Comparison of ENCODE assay signal across 11 cellular contexts in the genomic region with DNA sequence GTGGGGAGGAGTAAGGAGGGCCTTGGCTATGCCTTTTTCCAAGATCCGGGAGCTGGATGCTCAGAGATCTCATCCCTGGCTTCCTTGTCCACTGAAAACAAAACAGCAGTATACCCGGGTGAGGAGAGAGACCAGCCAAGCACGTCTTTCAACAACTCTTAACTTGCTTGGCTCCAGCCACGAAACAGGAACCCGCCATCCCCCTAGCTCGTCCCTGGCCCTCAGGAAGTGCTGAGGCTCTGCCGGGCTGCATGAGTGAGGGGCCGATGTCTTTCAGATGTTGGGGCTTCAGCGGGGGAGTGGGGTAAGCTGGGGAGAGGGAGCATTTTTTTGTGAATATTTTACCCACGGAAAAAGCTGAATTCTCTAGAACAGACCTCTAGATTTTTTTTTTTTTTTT.
A peak's percentile ranks its signal among the peaks of the same experiment; 100 is the strongest.
DNase-seq lines count a peak whose midpoint lies in the region; ATAC-seq and TF ChIP-seq lines count a peak whose summit lies in the region.
"Had no signal": no experiment of that assay in that cellular context is flagged by ENCODE, and none has a peak within 500 bp of the region (broad histone marks: within the 10 kb centered on the region; RNA-seq: fewer than 3 reads in every experiment).

No MANE protein-coding gene starts in this region.

- H3K27me3 ChIP-seq in heart right ventricle, result no peaks in the 10 kb centered on the region
- no peaks in the 10 kb centered on the region for H3K27me3 ChIP-seq in smooth muscle cell (ENCODE audit: low read depth)
- H3K27me3 ChIP-seq: body of pancreas had no signal

- H3K4me3 ChIP-seq in heart right ventricle, result no peak overlapping the region
- no peak overlapping the region for H3K4me3 ChIP-seq in smooth muscle cell
- H3K4me3 ChIP-seq: body of pancreas, K562 had no signal

- H2AFZ ChIP-seq in smooth muscle cell (ENCODE audit: low read depth), result peak overlapping the region; percentile 60

- intact Hi-C loops in heart right ventricle (cut with DNase I), result loop anchor here in 8 of 10 donors (5.0 to 10.0 kb wide), 7 partner anchors 42 to 489 kb away; a partner anchor contains a TSS

- 10 to 11% methylated on average over 10 of the region's 10 CpGs for WGBS in heart right ventricle, 2 donors
- WGBS in smooth muscle cell (ENCODE audit: low lambda C conversion rate), result 56% methylated on average over 10 of the region's 10 CpGs

- no peaks in the 10 kb centered on the region for H3F3A ChIP-seq in smooth muscle cell (ENCODE audit: low read depth)

- no peaks in the 10 kb centered on the region for H3K79me2 ChIP-seq in smooth muscle cell (ENCODE audit: low read depth)

- no peaks in the 10 kb centered on the region for H3K9me3 ChIP-seq in heart right ventricle
- H3K9me3 ChIP-seq in smooth muscle cell (replicated peaks; ENCODE audit: low read depth), result no peaks in the 10 kb centered on the region
- H3K9me3 ChIP-seq: body of pancreas had no signal

- H4K20me1 ChIP-seq in smooth muscle cell (ENCODE audit: low read depth), result no peaks in the 10 kb centered on the region

- H3K27ac ChIP-seq in heart right ventricle (peak overlapping the region in 9 of 10 donors; percentile 50 to 76 (median 70)), smooth muscle cell (ENCODE audit: low read depth) (no peak overlapping the region)

- H3K4me2 ChIP-seq in smooth muscle cell, result no peak overlapping the region

- DNase-seq in GM03348 (ENCODE audit: low spot score), result peak; percentile 78
- DNase-seq in heart right ventricle, result no peak
- no peak for DNase-seq in smooth muscle cell (lab: John Stamatoyannopoulos, UW; ENCODE audit: unreplicated experiment)
- DNase-seq in RKO (ENCODE audit: low spot score), result no peak
- DNase-seq in GM19240 (ENCODE audit: insufficient read length, low spot score), result no peak
- no peak for DNase-seq in stimulated activated naive CD4-positive, alpha-beta T cell (lab: John Stamatoyannopoulos, UW)
- DNase-seq: activated CD4-positive, alpha-beta T cell treated with anti-CD3 and anti-CD28 coated beads, Interleukin-2, amount 10 ng/mL, durations not matched to agents 7 days and 5 days; body of pancreas had no signal

- H3K4me1 ChIP-seq in heart right ventricle (peaks cover 40 to 78% (median 71%) of the 10 kb centered on the region in 9 donors), smooth muscle cell (ENCODE audit: low read depth) (peaks cover 3% of the 10 kb centered on the region)
- H3K4me1 ChIP-seq: body of pancreas had no signal

- no peak overlapping the region for H3K9ac ChIP-seq in smooth muscle cell (ENCODE audit: low read depth)

- ATAC-seq in SK-N-SH treated with all-trans-retinoic acid at 6 μM for 48 hours (peak; percentile 37), heart right ventricle (peak; percentile 5 to 44 (median 28)), HG02571 (IDR thresholded peaks at IDR 0.05; ENCODE audit: unreplicated experiment) (no peak)

- no peaks in the 10 kb centered on the region for H3K36me3 ChIP-seq in heart right ventricle
- H3K36me3 ChIP-seq in smooth muscle cell (ENCODE audit: low read depth), result no peaks in the 10 kb centered on the region

- TF ChIP-seq CTCF in heart right ventricle (IDR thresholded peaks at IDR 0.05) (no peak), smooth muscle cell (IDR thresholded peaks at IDR 0.05; ENCODE audit: borderline replicate concordance, insufficient read depth, poor library complexity, severe bottlenecking) (no peak)

TF ChIP-seq in SK-N-SH treated with all-trans-retinoic acid at 6 μM for 48 hours, 23 proteins besides CTCF, POLR2A, EP300 and RAD21:
- TF ChIP-seq ESRRG (CRISPR knock-in tag; IDR thresholded peaks at IDR 0.05) (no peak), TOX (CRISPR knock-in tag; IDR thresholded peaks at IDR 0.05; ENCODE audit: borderline replicate concordance) (no peak), ZNF8 (CRISPR knock-in tag; IDR thresholded peaks at IDR 0.05) (no peak), ARNTL (CRISPR knock-in tag; IDR thresholded peaks at IDR 0.05; ENCODE audit: borderline replicate concordance, low read depth) (no peak), ZC3H10 (CRISPR knock-in tag; IDR thresholded peaks at IDR 0.05) (no peak), GLIS3 (CRISPR knock-in tag; IDR thresholded peaks at IDR 0.05) (no peak), ISL1 (CRISPR knock-in tag; IDR thresholded peaks at IDR 0.05) (no peak), PPARA (CRISPR knock-in tag; IDR thresholded peaks at IDR 0.05; ENCODE audit: borderline replicate concordance) (no peak), ZFP30 (CRISPR knock-in tag; IDR thresholded peaks at IDR 0.05) (no peak), ZNF565 (CRISPR knock-in tag; conservative IDR thresholded peaks at IDR 0.05; ENCODE audit: low read depth) (no peak)
- TF ChIP-seq, protein P1, sequence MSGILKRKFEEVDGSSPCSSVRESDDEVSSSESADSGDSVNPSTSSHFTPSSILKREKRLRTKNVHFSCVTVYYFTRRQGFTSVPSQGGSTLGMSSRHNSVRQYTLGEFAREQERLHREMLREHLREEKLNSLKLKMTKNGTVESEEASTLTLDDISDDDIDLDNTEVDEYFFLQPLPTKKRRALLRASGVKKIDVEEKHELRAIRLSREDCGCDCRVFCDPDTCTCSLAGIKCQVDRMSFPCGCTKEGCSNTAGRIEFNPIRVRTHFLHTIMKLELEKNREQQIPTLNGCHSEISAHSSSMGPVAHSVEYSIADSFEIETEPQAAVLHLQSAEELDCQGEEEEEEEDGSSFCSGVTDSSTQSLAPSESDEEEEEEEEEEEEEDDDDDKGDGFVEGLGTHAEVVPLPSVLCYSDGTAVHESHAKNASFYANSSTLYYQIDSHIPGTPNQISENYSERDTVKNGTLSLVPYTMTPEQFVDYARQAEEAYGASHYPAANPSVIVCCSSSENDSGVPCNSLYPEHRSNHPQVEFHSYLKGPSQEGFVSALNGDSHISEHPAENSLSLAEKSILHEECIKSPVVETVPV (CRISPR knock-in tag; IDR thresholded peaks at IDR 0.05), result no peak
- TF ChIP-seq, protein P2, sequence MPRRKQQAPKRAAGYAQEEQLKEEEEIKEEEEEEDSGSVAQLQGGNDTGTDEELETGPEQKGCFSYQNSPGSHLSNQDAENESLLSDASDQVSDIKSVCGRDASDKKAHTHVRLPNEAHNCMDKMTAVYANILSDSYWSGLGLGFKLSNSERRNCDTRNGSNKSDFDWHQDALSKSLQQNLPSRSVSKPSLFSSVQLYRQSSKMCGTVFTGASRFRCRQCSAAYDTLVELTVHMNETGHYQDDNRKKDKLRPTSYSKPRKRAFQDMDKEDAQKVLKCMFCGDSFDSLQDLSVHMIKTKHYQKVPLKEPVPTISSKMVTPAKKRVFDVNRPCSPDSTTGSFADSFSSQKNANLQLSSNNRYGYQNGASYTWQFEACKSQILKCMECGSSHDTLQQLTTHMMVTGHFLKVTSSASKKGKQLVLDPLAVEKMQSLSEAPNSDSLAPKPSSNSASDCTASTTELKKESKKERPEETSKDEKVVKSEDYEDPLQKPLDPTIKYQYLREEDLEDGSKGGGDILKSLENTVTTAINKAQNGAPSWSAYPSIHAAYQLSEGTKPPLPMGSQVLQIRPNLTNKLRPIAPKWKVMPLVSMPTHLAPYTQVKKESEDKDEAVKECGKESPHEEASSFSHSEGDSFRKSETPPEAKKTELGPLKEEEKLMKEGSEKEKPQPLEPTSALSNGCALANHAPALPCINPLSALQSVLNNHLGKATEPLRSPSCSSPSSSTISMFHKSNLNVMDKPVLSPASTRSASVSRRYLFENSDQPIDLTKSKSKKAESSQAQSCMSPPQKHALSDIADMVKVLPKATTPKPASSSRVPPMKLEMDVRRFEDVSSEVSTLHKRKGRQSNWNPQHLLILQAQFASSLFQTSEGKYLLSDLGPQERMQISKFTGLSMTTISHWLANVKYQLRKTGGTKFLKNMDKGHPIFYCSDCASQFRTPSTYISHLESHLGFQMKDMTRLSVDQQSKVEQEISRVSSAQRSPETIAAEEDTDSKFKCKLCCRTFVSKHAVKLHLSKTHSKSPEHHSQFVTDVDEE (CRISPR knock-in tag; IDR thresholded peaks at IDR 0.05), result no peak
- TF ChIP-seq, protein P3, sequence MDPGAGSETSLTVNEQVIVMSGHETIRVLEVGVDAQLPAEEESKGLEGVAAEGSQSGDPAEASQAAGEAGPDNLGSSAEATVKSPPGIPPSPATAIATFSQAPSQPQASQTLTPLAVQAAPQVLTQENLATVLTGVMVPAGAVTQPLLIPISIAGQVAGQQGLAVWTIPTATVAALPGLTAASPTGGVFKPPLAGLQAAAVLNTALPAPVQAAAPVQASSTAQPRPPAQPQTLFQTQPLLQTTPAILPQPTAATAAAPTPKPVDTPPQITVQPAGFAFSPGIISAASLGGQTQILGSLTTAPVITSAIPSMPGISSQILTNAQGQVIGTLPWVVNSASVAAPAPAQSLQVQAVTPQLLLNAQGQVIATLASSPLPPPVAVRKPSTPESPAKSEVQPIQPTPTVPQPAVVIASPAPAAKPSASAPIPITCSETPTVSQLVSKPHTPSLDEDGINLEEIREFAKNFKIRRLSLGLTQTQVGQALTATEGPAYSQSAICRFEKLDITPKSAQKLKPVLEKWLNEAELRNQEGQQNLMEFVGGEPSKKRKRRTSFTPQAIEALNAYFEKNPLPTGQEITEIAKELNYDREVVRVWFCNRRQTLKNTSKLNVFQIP (CRISPR knock-in tag; IDR thresholded peaks at IDR 0.05; ENCODE audit: borderline replicate concordance, low read depth), result no peak
- TF ChIP-seq, protein P4, sequence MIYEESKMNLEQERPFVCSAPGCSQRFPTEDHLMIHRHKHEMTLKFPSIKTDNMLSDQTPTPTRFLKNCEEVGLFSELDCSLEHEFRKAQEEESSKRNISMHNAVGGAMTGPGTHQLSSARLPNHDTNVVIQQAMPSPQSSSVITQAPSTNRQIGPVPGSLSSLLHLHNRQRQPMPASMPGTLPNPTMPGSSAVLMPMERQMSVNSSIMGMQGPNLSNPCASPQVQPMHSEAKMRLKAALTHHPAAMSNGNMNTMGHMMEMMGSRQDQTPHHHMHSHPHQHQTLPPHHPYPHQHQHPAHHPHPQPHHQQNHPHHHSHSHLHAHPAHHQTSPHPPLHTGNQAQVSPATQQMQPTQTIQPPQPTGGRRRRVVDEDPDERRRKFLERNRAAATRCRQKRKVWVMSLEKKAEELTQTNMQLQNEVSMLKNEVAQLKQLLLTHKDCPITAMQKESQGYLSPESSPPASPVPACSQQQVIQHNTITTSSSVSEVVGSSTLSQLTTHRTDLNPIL (CRISPR knock-in tag; IDR thresholded peaks at IDR 0.05; ENCODE audit: low read depth), result no peak
